30 cellular contexts compared by ENCODE assay signal in the genomic region with DNA sequence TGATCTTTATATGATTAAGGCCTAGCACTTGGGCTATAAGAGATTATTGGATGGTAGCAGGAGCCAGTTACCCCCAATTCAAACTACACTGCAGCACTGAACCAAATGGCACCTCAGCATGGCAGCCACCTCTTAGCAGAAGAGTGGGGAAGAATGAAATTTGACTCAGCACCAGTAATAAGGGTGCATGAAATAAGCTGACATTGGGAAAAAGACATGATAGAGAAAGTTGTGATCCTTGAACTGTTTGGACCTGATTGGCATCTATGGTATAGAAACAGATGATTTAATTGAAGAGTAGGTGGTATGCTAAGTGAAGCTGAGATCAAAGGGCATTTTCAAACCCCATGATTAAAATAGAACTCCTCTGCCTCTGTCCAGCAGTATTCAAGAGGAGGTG.
"Had no signal": no experiment of that assay in that cellular context is flagged by ENCODE, and none has a peak within 500 bp of the region (broad histone marks: within the 10 kb centered on the region; RNA-seq: fewer than 3 reads in every experiment).

No MANE protein-coding gene starts in this region.

- H3K27ac ChIP-seq: PC-9, RWPE1, SJCRH30, SK-N-MC had no signal

- H3K4me3 ChIP-seq: PC-9, SJCRH30, SK-N-MC had no signal

- ATAC-seq: Panc1, Right ventricle myocardium inferior, SK-N-SH treated with all-trans-retinoic acid at 6 μM for 48 hours, T-cell had no signal

- H3K9me3 ChIP-seq: SJCRH30 had no signal

- DNase-seq: Karpas-422, MM.1S, MV-4-11, NCI-H1092, NCI-H1105, NCI-H1417 treated with DMSO at 0.1 percent for 48 hours, NCI-H1436 treated with DMSO at 0.1 percent for 48 hours, NCI-H1694 treated with DMSO at 0.1 percent for 48 hours, NCI-H187 treated with DMSO at 0.1 percent for 48 hours, NCI-H2029, NCI-H2081, NCI-H2171 treated with DMSO at 0.1 percent for 48 hours, NCI-H345, NCI-H446, NCI-H510A treated with DMSO at 0.1 percent for 48 hours, NCI-H524 treated with DMSO at 0.1 percent for 48 hours, NCI-H526 treated with DMSO at 0.1 percent for 48 hours, NCI-H748 treated with DMSO at 0.1 percent for 48 hours, NCI-H82, PC-9, SHP77, SIG-M5, SJCRH30, T-cell had no signal

- H3K4me2 ChIP-seq: PC-9 had no signal

- FAIRE-seq: RCC 7860 had no signal

- H3K4me1 ChIP-seq: SJCRH30 had no signal
